15 cellular contexts compared by ENCODE assay signal in genomic region chr12:90020006-90020405, GRCh38.
"Had no signal": no experiment of that assay in that cellular context is flagged by ENCODE, and none has a peak within 500 bp of the region (broad histone marks: within the 10 kb centered on the region; RNA-seq: fewer than 3 reads in every experiment).

No MANE protein-coding gene starts in this region.

- H3K4me3 ChIP-seq: gastroesophageal sphincter, heart left ventricle, tibial nerve had no signal

- H3K9me3 ChIP-seq: gastroesophageal sphincter, heart left ventricle, tibial nerve had no signal

- H3K4me1 ChIP-seq: tibial nerve had no signal

- DNase-seq: activated B cell treated with CpG ODN at 0.5 μM for 24 hours; activated CD4-positive, alpha-beta memory T cell treated with anti-CD3 and anti-CD28 coated beads, Interleukin-2, amount 10 ng/mL, durations not matched to agents 7 days and 5 days; activated CD4-positive, alpha-beta T cell treated with anti-CD3 and anti-CD28 coated beads for 4 hours; activated CD8-positive, alpha-beta memory T cell treated with anti-CD3 and anti-CD28 coated beads, Interleukin-2, amount 10 ng/mL, durations not matched to agents 7 days and 5 days; effector memory CD8-positive, alpha-beta T cell; heart left ventricle; kidney; midbrain; occipital lobe; stimulated activated CD4-positive, alpha-beta T cell treated with anti-CD3 and anti-CD28 coated beads, Interleukin-2, amount 100 ng/mL, for 24 hours; stimulated activated naive CD8-positive, alpha-beta T cell treated with anti-CD3 and anti-CD28 coated beads, Interleukin-15, Interleukin-2, amounts not matched to agents 100 U/mL and 50 U/mL, for 24 hours; substantia nigra; T-helper 9 cell had no signal

- H3K27ac ChIP-seq: gastroesophageal sphincter, heart left ventricle, tibial nerve had no signal

- H3K27me3 ChIP-seq: gastroesophageal sphincter, heart left ventricle, tibial nerve had no signal

- H3K36me3 ChIP-seq: gastroesophageal sphincter, heart left ventricle, tibial nerve had no signal
